Comparison of ENCODE assay signal across 14 cellular contexts in genomic region chr4:114383721-114384120, GRCh38.
DNase-seq lines count a peak whose midpoint lies in the region; TF ChIP-seq lines count a peak whose summit lies in the region.
"Had no signal": no experiment of that assay in that cellular context is flagged by ENCODE, and none has a peak within 500 bp of the region (broad histone marks: within the 10 kb centered on the region; RNA-seq: fewer than 3 reads in every experiment).

No MANE protein-coding gene starts in this region.

- H3K4me3 ChIP-seq in epithelial cell of esophagus (ENCODE audit: low read length): no peak overlapping the region
- no peak overlapping the region for H3K4me3 ChIP-seq in stomach
- no peak overlapping the region for H3K4me3 ChIP-seq in WERI-Rb-1 (ENCODE audit: low read depth, low read length)
- H3K4me3 ChIP-seq: colonic mucosa, heart right ventricle had no signal

- no peaks in the 10 kb centered on the region for H3K36me3 Mint-ChIP-seq in Calu3 (ENCODE audit: insufficient read depth, unreplicated experiment)

- no peak overlapping the region for H3K4me3 Mint-ChIP-seq in Calu3 (ENCODE audit: low read depth, unreplicated experiment)

- TF ChIP-seq CTCF in Calu3 (IDR thresholded peaks at IDR 0.05; ENCODE audit: unreplicated experiment) (no peak), epithelial cell of esophagus (IDR thresholded peaks at IDR 0.05; ENCODE audit: insufficient read depth, low read depth, low read length, missing control alignments) (no peak), stomach (IDR thresholded peaks at IDR 0.05) (no peak), WERI-Rb-1 (IDR thresholded peaks at IDR 0.05; ENCODE audit: low read depth, low read length) (no peak)

- H3K27me3 ChIP-seq in stomach (no peaks in the 10 kb centered on the region), WERI-Rb-1 (ENCODE audit: insufficient read depth, low read depth, severe bottlenecking) (no peaks in the 10 kb centered on the region)
- H3K27me3 ChIP-seq: colonic mucosa, heart right ventricle had no signal

- WGBS in stomach, 5 donors: 54 to 60% (median 58%) methylated on average over 1 of the region's 1 CpG

- H3K36me3 ChIP-seq in stomach (no peaks in the 10 kb centered on the region), WERI-Rb-1 (no peaks in the 10 kb centered on the region)
- H3K36me3 ChIP-seq: colonic mucosa, heart right ventricle had no signal

- H3K9me3 ChIP-seq in stomach: no peaks in the 10 kb centered on the region
- H3K9me3 ChIP-seq in WERI-Rb-1 (ENCODE audit: severe bottlenecking): no peaks in the 10 kb centered on the region
- H3K9me3 ChIP-seq: colonic mucosa, heart right ventricle had no signal

- peak; percentile 24 for DNase-seq in Calu3
- DNase-seq in NCI-H446 treated with DMSO at 0.1 percent for 48 hours (lab: John Stamatoyannopoulos, UW): peak; percentile 59
- DNase-seq in epithelial cell of esophagus (ENCODE audit: low read depth): peak; percentile 51
- DNase-seq in non-pigmented ciliary epithelial cell (ENCODE audit: low read depth): peak; percentile 81
- no peak for DNase-seq in stomach
- no peak for DNase-seq in WERI-Rb-1
- DNase-seq in T-helper 2 cell: no peak
- DNase-seq in GM19240 (ENCODE audit: insufficient read length, low spot score): no peak
- DNase-seq: activated CD4-positive, alpha-beta T cell treated with anti-CD3 and anti-CD28 coated beads for 48 hours; activated gamma-delta T cell; colonic mucosa; heart right ventricle; mesendoderm; NCI-H526 treated with DMSO at 0.1 percent for 48 hours had no signal

- H3K27ac ChIP-seq in stomach (no peak overlapping the region), WERI-Rb-1 (no peak overlapping the region)
- H3K27ac ChIP-seq: colonic mucosa, heart right ventricle had no signal

- H3K27me3 Mint-ChIP-seq in Calu3 (ENCODE audit: unreplicated experiment): no peaks in the 10 kb centered on the region

- H3K4me1 ChIP-seq in stomach: no peaks in the 10 kb centered on the region
- H3K4me1 ChIP-seq: colonic mucosa, heart right ventricle had no signal

- H3K27ac Mint-ChIP-seq in Calu3 (ENCODE audit: unreplicated experiment): no peak overlapping the region

- no peak for TF ChIP-seq POLR2A in stomach (IDR thresholded peaks at IDR 0.05)

- intact Hi-C loops in Calu3 (cut with micrococcal nuclease; ENCODE audit: unreplicated experiment): loop anchor here (5.0 kb wide), 3 partner anchors 601 to 1106 kb away; no protein-coding TSS in a partner anchor
- intact Hi-C loops in stomach (cut with DNase I; ENCODE audit: low total_unique reads): no loop called here

- H3K9me3 Mint-ChIP-seq in Calu3 (ENCODE audit: low read depth, unreplicated experiment): no peaks in the 10 kb centered on the region

- no TSS peak for BruUV-seq in Calu3 (replicated peaks; lab: Mats Ljungman, UMichigan)

- TF ChIP-seq EP300 in stomach (IDR thresholded peaks at IDR 0.05): no peak

- CTCF ChIA-PET in Calu3 (lab: Charles Lee): interaction anchor here (1.3 to 1.6 kb wide), 2 partner anchors 10 to 299 kb away, joined by 3 to 4 read pairs; no protein-coding TSS in a partner anchor

- H3K4me1 Mint-ChIP-seq in Calu3 (ENCODE audit: low read depth, unreplicated experiment): no peaks in the 10 kb centered on the region

Comparison
In these comparisons a context has a peak if more than half of its experiments do, and no peak if none do; other contexts are left out.
1. DNase-seq: peak in Calu3 (single experiment), NCI-H446 treated with DMSO at 0.1 percent for 48 hours (single experiment), epithelial cell of esophagus (single experiment) and non-pigmented ciliary epithelial cell (single experiment); none in stomach (single experiment), WERI-Rb-1 (single experiment), T-helper 2 cell (0 of 5) and GM19240 (single experiment).